16 cellular contexts compared by ENCODE assay signal in genomic region chr7:151608031-151608551, GRCh38.
DNase-seq lines count a peak whose midpoint lies in the region; ATAC-seq and TF ChIP-seq lines count a peak whose summit lies in the region.
"Had no signal": no experiment of that assay in that cellular context is flagged by ENCODE, and none has a peak within 500 bp of the region (broad histone marks: within the 10 kb centered on the region; RNA-seq: fewer than 3 reads in every experiment).

No MANE protein-coding gene starts in this region.

- peaks cover 20% of the 10 kb centered on the region for H4K20me1 ChIP-seq in IMR-90 (ENCODE audit: insufficient read depth, low read length)
- no peaks in the 10 kb centered on the region for H4K20me1 ChIP-seq in mammary epithelial cell (ENCODE audit: insufficient read depth, low read length)

- H3K4me3 Mint-ChIP-seq in Calu3 (ENCODE audit: low read depth, unreplicated experiment) (no peak overlapping the region), memory B cell (no peak overlapping the region)
- H3K4me3 Mint-ChIP-seq: activated naive CD8-positive, alpha-beta T cell treated with anti-CD3 and anti-CD28 coated beads for 36 hours; CD4-positive, CD25-positive, alpha-beta regulatory T cell; IgD-negative memory B cell had no signal

- H3K27me3 Mint-ChIP-seq in Calu3 (ENCODE audit: unreplicated experiment), result no peaks in the 10 kb centered on the region
- H3K27me3 Mint-ChIP-seq in memory B cell, result no peaks in the 10 kb centered on the region
- H3K27me3 Mint-ChIP-seq: activated naive CD8-positive, alpha-beta T cell treated with anti-CD3 and anti-CD28 coated beads for 36 hours; CD4-positive, CD25-positive, alpha-beta regulatory T cell; IgD-negative memory B cell had no signal

- H3K27me3 ChIP-seq in IMR-90 (ENCODE audit: control insufficient read depth, insufficient read depth, low read length) (no peaks in the 10 kb centered on the region), mammary epithelial cell (ENCODE audit: insufficient read depth, low read length) (no peaks in the 10 kb centered on the region)
- H3K27me3 ChIP-seq: heart right ventricle had no signal

- CTCF ChIA-PET in Calu3 (lab: Charles Lee) (no interaction called here), IMR-90 (lab: Yijun Ruan, JAX) (no interaction called here), mammary epithelial cell (lab: Charles Lee; ENCODE audit: low non-redundant PET) (no interaction called here)

- DNase-seq in Calu3 (no peak), IMR-90 (no peak), mammary epithelial cell (peak; percentile 73), memory B cell (ENCODE audit: low spot score in 2 of 2) (no peak), cortex of kidney (lab: John Stamatoyannopoulos, UW) (no peak), NCI-H526 treated with DMSO at 0.1 percent for 48 hours (lab: John Stamatoyannopoulos, UW) (no peak)
- DNase-seq in stimulated activated naive CD8-positive, alpha-beta T cell treated with anti-CD3 and anti-CD28 coated beads, Interleukin-15, Interleukin-2, amounts not matched to agents 100 U/mL and 50 U/mL, for 24 hours, result no peak
- DNase-seq: activated naive CD8-positive, alpha-beta T cell treated with anti-CD3 and anti-CD28 coated beads for 36 hours; CD4-positive, CD25-positive, alpha-beta regulatory T cell; heart right ventricle; midbrain; NCI-H2029 treated with DMSO at 0.1 percent for 48 hours; retina; T-helper 2 cell had no signal

- no peak overlapping the region for H3K9ac ChIP-seq in IMR-90 (ENCODE audit: low read depth, low read length)
- H3K9ac ChIP-seq in mammary epithelial cell (ENCODE audit: insufficient read depth, low read length), result no peak overlapping the region

- peak overlapping the region; percentile 5; the same call in 1 of the 2 replicates for H2AK5ac ChIP-seq in IMR-90 (ENCODE audit: low read depth, low read length)

- H3K4ac ChIP-seq in IMR-90 (ENCODE audit: low read depth, low read length), result 0 out of 2 replicates have a peak overlapping the region, but pooled peaks have one; percentile 1

- H3K18ac ChIP-seq in IMR-90 (ENCODE audit: low read depth, low read length), result no peak overlapping the region

- no peak overlapping the region for H4K5ac ChIP-seq in IMR-90 (ENCODE audit: low read depth, low read length)

- H3K36me3 Mint-ChIP-seq in Calu3 (ENCODE audit: insufficient read depth, unreplicated experiment) (no peaks in the 10 kb centered on the region), memory B cell (peaks cover 12% of the 10 kb centered on the region)

- no peak overlapping the region for H2BK20ac ChIP-seq in IMR-90 (ENCODE audit: low read depth, low read length)

- intact Hi-C loops in Calu3 (cut with micrococcal nuclease; ENCODE audit: unreplicated experiment), result no loop called here
- intact Hi-C loops in IMR-90 (cut with micrococcal nuclease), result no loop called here
- intact Hi-C loops in mammary epithelial cell (cut with micrococcal nuclease), result no loop called here

- no peak overlapping the region for H2AFZ ChIP-seq in IMR-90 (replicated peaks; ENCODE audit: low read length, poor library complexity)
- peak overlapping the region; percentile 14 for H2AFZ ChIP-seq in mammary epithelial cell (ENCODE audit: low read depth, low read length)

- H2BK15ac ChIP-seq in IMR-90 (ENCODE audit: low read depth, low read length), result no peak overlapping the region

- no peaks in the 10 kb centered on the region for H3K9me3 ChIP-seq in IMR-90 (ENCODE audit: control insufficient read depth, insufficient read depth, low read length)
- no peaks in the 10 kb centered on the region for H3K9me3 ChIP-seq in mammary epithelial cell (replicated peaks; ENCODE audit: insufficient read depth, low read length)
- H3K9me3 ChIP-seq: heart right ventricle had no signal

- no peak overlapping the region; the same call in 1 of the 2 replicates for H2BK120ac ChIP-seq in IMR-90 (ENCODE audit: low read depth, low read length)

- peaks cover 15% of the 10 kb centered on the region for H3K9me1 ChIP-seq in IMR-90 (ENCODE audit: insufficient read depth, low read length)

- ATAC-seq in IMR-90 (ENCODE audit: low read depth) (no peak; the same call in 1 of the 2 replicates), memory B cell (ENCODE audit: low read depth) (no peak), HG03469 (IDR thresholded peaks at IDR 0.05; ENCODE audit: unreplicated experiment) (no peak)
- ATAC-seq in stimulated activated naive CD8-positive, alpha-beta T cell treated with anti-CD3 and anti-CD28 coated beads, Interleukin-15, Interleukin-2, amounts not matched to agents 100 U/mL and 50 U/mL, for 24 hours, result no peak

- dilution Hi-C loops in IMR-90 (cut with HindIII; ENCODE audit: low sequenced_read_pairs, unreplicated experiment) (no loop called here), mammary epithelial cell (cut with HindIII; ENCODE audit: low sequenced_read_pairs) (loop anchor here (5.0 kb wide), 1 partner anchor 89 kb away; no protein-coding TSS in a partner anchor)

- H3K4me3 ChIP-seq in IMR-90 (ENCODE audit: insufficient read depth, low read depth, low read length) (no peak overlapping the region), mammary epithelial cell (replicated peaks in 1 of 3; ENCODE audit: insufficient read depth in 1 of 3, low read depth in 2 of 3, low read length in 3 of 3) (no peak overlapping the region)
- H3K4me3 ChIP-seq: heart right ventricle had no signal

- H3K27ac Mint-ChIP-seq in Calu3 (ENCODE audit: unreplicated experiment), result peak overlapping the region; percentile 8
- peak overlapping the region; percentile 36 for H3K27ac Mint-ChIP-seq in memory B cell
- H3K27ac Mint-ChIP-seq: activated naive CD8-positive, alpha-beta T cell treated with anti-CD3 and anti-CD28 coated beads for 36 hours had no signal

- H4K8ac ChIP-seq in IMR-90 (ENCODE audit: low read depth in 2 of 2, low read length in 2 of 2), result no peak overlapping the region

- H3K4me2 ChIP-seq in IMR-90 (ENCODE audit: low read depth, low read length), result no peak overlapping the region
- peak overlapping the region; percentile 66 for H3K4me2 ChIP-seq in mammary epithelial cell (ENCODE audit: insufficient read depth, low read depth, low read length)

- H3K79me1 ChIP-seq in IMR-90 (ENCODE audit: low read depth in 1 of 2, low read length in 2 of 2), result peaks cover 29 to 64% of the 10 kb centered on the region in 2 experiments

- TF ChIP-seq RAD21 in IMR-90 (IDR thresholded peaks at IDR 0.05; ENCODE audit: low read length), result no peak

- no peak overlapping the region for H3K27ac ChIP-seq in IMR-90 (ENCODE audit: insufficient read depth, low read length)
- H3K27ac ChIP-seq in mammary epithelial cell (ENCODE audit: insufficient read depth, low read depth, low read length), result peak overlapping the region; percentile 45
- H3K27ac ChIP-seq: heart right ventricle had no signal

- TF ChIP-seq POLR2A in IMR-90 (IDR thresholded peaks at IDR 0.05; ENCODE audit: low read depth, low read length), result no peak

- no peak overlapping the region for H2BK5ac ChIP-seq in IMR-90 (ENCODE audit: low read depth, low read length, poor library complexity, severe bottlenecking)

- in situ Hi-C loops in IMR-90 (cut with MboI; ENCODE audit: low sequenced_read_pairs), result no loop called here
- in situ Hi-C loops in mammary epithelial cell (cut with MboI; ENCODE audit: low sequenced_read_pairs in 2 of 2), result no loop called here

- no peak overlapping the region for H3K56ac ChIP-seq in IMR-90 (ENCODE audit: extremely low read depth, insufficient read depth, low read length)

- H4K91ac ChIP-seq in IMR-90 (ENCODE audit: insufficient read depth, low read depth, low read length), result no peak overlapping the region

- WGBS in IMR-90 (ENCODE audit: extremely low coverage in 2 of 2, insufficient read length in 1 of 2), 2 experiments, result no CpG with 5 or more reads among the region's 15 CpGs
- 73% methylated on average over 15 of the region's 15 CpGs for WGBS in mammary epithelial cell (ENCODE audit: low coverage, missing lambda C conversion rate)

- H3K36me3 ChIP-seq in IMR-90 (ENCODE audit: control insufficient read depth, insufficient read depth, low read length) (no peaks in the 10 kb centered on the region), mammary epithelial cell (ENCODE audit: insufficient read depth, low read length) (peaks cover 3% of the 10 kb centered on the region)

- no peak overlapping the region for H3K23ac ChIP-seq in IMR-90 (ENCODE audit: low read depth, low read length)

- no peak overlapping the region for H3K14ac ChIP-seq in IMR-90 (replicated peaks; ENCODE audit: low read depth, low read length)

- peaks cover 85% of the 10 kb centered on the region for H3K79me2 ChIP-seq in mammary epithelial cell (ENCODE audit: insufficient read depth, low read length)

- H3K9me3 Mint-ChIP-seq in Calu3 (ENCODE audit: low read depth, unreplicated experiment) (peaks cover 3% of the 10 kb centered on the region), memory B cell (peaks cover 2% of the 10 kb centered on the region)
- H3K9me3 Mint-ChIP-seq: activated naive CD8-positive, alpha-beta T cell treated with anti-CD3 and anti-CD28 coated beads for 36 hours; CD4-positive, CD25-positive, alpha-beta regulatory T cell had no signal

- peaks cover 20% of the 10 kb centered on the region for H3K4me1 Mint-ChIP-seq in Calu3 (ENCODE audit: low read depth, unreplicated experiment)
- peaks cover 16% of the 10 kb centered on the region for H3K4me1 Mint-ChIP-seq in memory B cell

- H3K4me1 ChIP-seq in IMR-90 (ENCODE audit: control insufficient read depth, insufficient read depth, low read length), result peaks cover 6% of the 10 kb centered on the region
- H3K4me1 ChIP-seq in mammary epithelial cell (ENCODE audit: insufficient read depth, low read length), result peaks cover 29% of the 10 kb centered on the region

- no peak overlapping the region for H2AK9ac ChIP-seq in IMR-90 (replicated peaks; ENCODE audit: low read depth, low read length, poor library complexity)

- BruUV-seq in Calu3 (replicated peaks; lab: Mats Ljungman, UMichigan) (no TSS peak), IMR-90 (replicated peaks; lab: Mats Ljungman, UMichigan) (no TSS peak), mammary epithelial cell (replicated peaks; lab: Mats Ljungman, UMichigan) (no TSS peak)

- no peak for TF ChIP-seq CTCF in Calu3 (IDR thresholded peaks at IDR 0.05; ENCODE audit: unreplicated experiment)
- TF ChIP-seq CTCF in IMR-90 (conservative IDR thresholded peaks at IDR 0.05; ENCODE audit: low read depth, low read length), result no peak
- TF ChIP-seq CTCF in mammary epithelial cell (conservative IDR thresholded peaks at IDR 0.05 in 1 of 2, IDR thresholded peaks at IDR 0.05 in 1 of 2; ENCODE audit: extremely low read depth in 1 of 2, insufficient read depth in 1 of 2, low read depth in 1 of 2, low read length in 2 of 2), result peak in 1 of 2 donors; percentile 8

- POLR2A ChIA-PET in IMR-90 (lab: Charles Lee; ENCODE audit: unreplicated experiment), result no interaction called here

TF ChIP-seq in IMR-90, 13 proteins besides CTCF, POLR2A, EP300 and RAD21 (continues in another document):
- TF ChIP-seq CEBPB (IDR thresholded peaks at IDR 0.05; ENCODE audit: low read depth, low read length), result no peak
- TF ChIP-seq MXI1 (IDR thresholded peaks at IDR 0.05; ENCODE audit: borderline replicate concordance, low read depth, low read length), result no peak
- no peak for TF ChIP-seq CHD1 (IDR thresholded peaks at IDR 0.05; ENCODE audit: low read depth, low read length)
